1 cellular context compared by ENCODE assay signal in genomic region chr2:17539993-17540812, GRCh38.
TF ChIP-seq lines count a peak whose summit lies in the region.

Gene VSNL1, plus strand, starts transcription at chr2:17540696. Its CDS starts 51,379 bp downstream, at chr2:17592075.

TF ChIP-seq in HepG2, 621 proteins besides CTCF, POLR2A, EP300 and RAD21 (continued from another document and continues in another):
- TF ChIP-seq ZNF318 (CRISPR knock-in tag; IDR thresholded peaks at IDR 0.05), result no peak
- no peak for TF ChIP-seq ZNF251 (CRISPR knock-in tag; IDR thresholded peaks at IDR 0.05)
- TF ChIP-seq ARID5B (CRISPR knock-in tag; IDR thresholded peaks at IDR 0.05), result no peak; the same call in 1 of the 2 replicates
- no peak for TF ChIP-seq ATF5 (CRISPR knock-in tag; IDR thresholded peaks at IDR 0.05; ENCODE audit: low read depth)
- peak; percentile 51; the same call in 1 of the 2 replicates for TF ChIP-seq CHD2 (IDR thresholded peaks at IDR 0.05; ENCODE audit: low read depth, low read length)
- no peak for TF ChIP-seq CREB1 (IDR thresholded peaks at IDR 0.05)
- no peak for TF ChIP-seq CREB1 (CRISPR knock-in tag; IDR thresholded peaks at IDR 0.05)
- TF ChIP-seq CCDC6 (CRISPR knock-in tag; IDR thresholded peaks at IDR 0.05), result no peak; the same call in 1 of the 2 replicates
- TF ChIP-seq HES4 (CRISPR knock-in tag; IDR thresholded peaks at IDR 0.05; ENCODE audit: borderline replicate concordance), result 0 out of 2 replicates have a peak, but pooled peaks have one; percentile 35
- TF ChIP-seq ZBTB42 (CRISPR knock-in tag; IDR thresholded peaks at IDR 0.05), result peak; percentile 80
- no peak for TF ChIP-seq MBNL3 (CRISPR knock-in tag; conservative IDR thresholded peaks at IDR 0.05)
- TF ChIP-seq HDAC1 (CRISPR knock-in tag; IDR thresholded peaks at IDR 0.05), result peak; percentile 80
- TF ChIP-seq ZNF432 (CRISPR knock-in tag; IDR thresholded peaks at IDR 0.05; ENCODE audit: borderline replicate concordance), result no peak
- TF ChIP-seq ZFAT (CRISPR knock-in tag; conservative IDR thresholded peaks at IDR 0.05), result 0 out of 2 replicates have a peak, but pooled peaks have one; percentile 41
- no peak for TF ChIP-seq ADNP (CRISPR knock-in tag; IDR thresholded peaks at IDR 0.05)
- 0 out of 2 replicates have a peak, but pooled peaks have one; percentile 5 for TF ChIP-seq ZBTB33 (CRISPR knock-in tag; IDR thresholded peaks at IDR 0.05)
- TF ChIP-seq ESRRA (CRISPR knock-in tag; IDR thresholded peaks at IDR 0.05; ENCODE audit: low read depth), result peak; percentile 68; the same call in 1 of the 2 replicates
- TF ChIP-seq HNF4A (CRISPR knock-in tag; IDR thresholded peaks at IDR 0.05), result peak; percentile 54
- TF ChIP-seq ZXDC (CRISPR knock-in tag; IDR thresholded peaks at IDR 0.05), result no peak
- no peak for TF ChIP-seq ZNF383 (CRISPR knock-in tag; IDR thresholded peaks at IDR 0.05; ENCODE audit: borderline replicate concordance)
- TF ChIP-seq RCOR2 (CRISPR knock-in tag; IDR thresholded peaks at IDR 0.05), result 0 out of 2 replicates have a peak, but pooled peaks have one; percentile 15
- no peak for TF ChIP-seq JUNB (CRISPR knock-in tag; IDR thresholded peaks at IDR 0.05; ENCODE audit: borderline replicate concordance)
- TF ChIP-seq KLF9 (CRISPR knock-in tag; IDR thresholded peaks at IDR 0.05; ENCODE audit: low read depth), result no peak; the same call in 1 of the 2 replicates
- peak; percentile 94; the same call in 1 of the 2 replicates for TF ChIP-seq ZNF350 (CRISPR knock-in tag; IDR thresholded peaks at IDR 0.05; ENCODE audit: borderline replicate concordance, low read depth)
- no peak for TF ChIP-seq DMTF1 (CRISPR knock-in tag; IDR thresholded peaks at IDR 0.05)
- TF ChIP-seq LCORL (IDR thresholded peaks at IDR 0.05), result peak; percentile 16; the same call in 1 of the 2 replicates
- TF ChIP-seq LCORL (CRISPR knock-in tag; IDR thresholded peaks at IDR 0.05), result peak; percentile 70
- TF ChIP-seq MLLT10 (CRISPR knock-in tag; IDR thresholded peaks at IDR 0.05), result no peak
- peak; percentile 92 for TF ChIP-seq ARNT2 (CRISPR knock-in tag; IDR thresholded peaks at IDR 0.05; ENCODE audit: low read depth)
- peak; percentile 93; the same call in 1 of the 2 replicates for TF ChIP-seq SMYD3 (CRISPR knock-in tag; IDR thresholded peaks at IDR 0.05)
- TF ChIP-seq ZNF224 (CRISPR knock-in tag; IDR thresholded peaks at IDR 0.05), result 0 out of 2 replicates have a peak, but pooled peaks have one; percentile 32
- TF ChIP-seq ATF1 (CRISPR knock-in tag; IDR thresholded peaks at IDR 0.05), result no peak
- TF ChIP-seq U2AF2 (IDR thresholded peaks at IDR 0.05; ENCODE audit: low read depth, low read length), result no peak; the same call in 1 of the 2 replicates
- TF ChIP-seq ZNF414 (CRISPR knock-in tag; IDR thresholded peaks at IDR 0.05), result no peak
- TF ChIP-seq MIER2 (CRISPR knock-in tag; IDR thresholded peaks at IDR 0.05), result peak; percentile 73
- TF ChIP-seq HCFC1 (IDR thresholded peaks at IDR 0.05; ENCODE audit: low read depth, low read length), result peak; percentile 37; the same call in 1 of the 2 replicates
- peak; percentile 78 for TF ChIP-seq HDAC2 (CRISPR knock-in tag; IDR thresholded peaks at IDR 0.05)
